In genomic region chr2:172339431-172340010, GRCh38 we compare ENCODE assay signal across 9 cellular contexts.
A peak's percentile ranks its signal among the peaks of the same experiment; 100 is the strongest.
DNase-seq lines count a peak whose midpoint lies in the region; ATAC-seq, FAIRE-seq and TF ChIP-seq lines count a peak whose summit lies in the region.
"Had no signal": no experiment of that assay in that cellular context is flagged by ENCODE, and none has a peak within 500 bp of the region (broad histone marks: within the 10 kb centered on the region; RNA-seq: fewer than 3 reads in every experiment).

No MANE protein-coding gene starts in this region.

- H3K4me1 ChIP-seq in kidney (ENCODE audit: control insufficient read depth in 1 of 2, insufficient read depth in 1 of 2, low read depth in 1 of 2, low read length in 2 of 2) (peaks cover 9 to 16% of the 10 kb centered on the region in 2 donors), transverse colon (peaks cover 22 to 72% (median 48%) of the 10 kb centered on the region in 4 donors)

- TF ChIP-seq CTCF in kidney (IDR thresholded peaks at IDR 0.05; ENCODE audit: borderline replicate concordance, extremely low read depth, insufficient read depth): peak; percentile 29
- TF ChIP-seq CTCF in transverse colon (IDR thresholded peaks at IDR 0.05): no peak

- no peak for FAIRE-seq in kidney (lab: Jason Lieb, UNC)

- no peak for TF ChIP-seq EP300 in transverse colon (IDR thresholded peaks at IDR 0.05; ENCODE audit: low read depth)

- in situ Hi-C loops in transverse colon (cut with MboI; ENCODE audit: low pct_ligation_motif_present in 1 of 4, low pct_unique_long_range_greater_than_20kb in 1 of 4, low sequenced_read_pairs in 3 of 4): loop anchor here in 1 of 4 donors (10.0 kb wide), 1 partner anchor 115 kb away; no protein-coding TSS in a partner anchor

- H3K36me3 Mint-ChIP-seq in activated CD4-positive, alpha-beta memory T cell treated with anti-CD3 and anti-CD28 coated beads for 36 hours: peaks cover 3% of the 10 kb centered on the region

- 17 to 23% methylated on average over 2 to 6 of the region's 6 CpGs for WGBS in transverse colon (ENCODE audit: low coverage in 1 of 2), 2 donors

- no peak for TF ChIP-seq POLR2A in transverse colon (IDR thresholded peaks at IDR 0.05)

- peak overlapping the region in 1 of 2 donors; percentile 29 for H3K4me3 ChIP-seq in kidney (ENCODE audit: low read length in 2 of 2)
- H3K4me3 ChIP-seq in transverse colon: no peak overlapping the region

- ATAC-seq in HG03469 (IDR thresholded peaks at IDR 0.05; ENCODE audit: unreplicated experiment): no peak
- no peak for ATAC-seq in GM18870 (IDR thresholded peaks at IDR 0.05; ENCODE audit: unreplicated experiment)
- ATAC-seq in HG02678 (IDR thresholded peaks at IDR 0.05; ENCODE audit: unreplicated experiment): no peak

- peaks cover 0 to 4% of the 10 kb centered on the region in 2 donors for H3K9me3 ChIP-seq in kidney (ENCODE audit: control insufficient read depth in 1 of 2, low read length in 2 of 2)
- peaks cover 0 to 4% of the 10 kb centered on the region in 2 donors for H3K9me3 ChIP-seq in transverse colon

- intact Hi-C loops in activated CD4-positive, alpha-beta memory T cell treated with anti-CD3 and anti-CD28 coated beads for 36 hours (cut with micrococcal nuclease): loop anchor here (10.0 kb wide), 1 partner anchor 125 kb away; no protein-coding TSS in a partner anchor
- intact Hi-C loops in kidney (cut with DNase I): no loop called here
- intact Hi-C loops in transverse colon (cut with DNase I; ENCODE audit: low total_unique reads): no loop called here

- H3K4me3 Mint-ChIP-seq in activated CD4-positive, alpha-beta memory T cell treated with anti-CD3 and anti-CD28 coated beads for 36 hours: peak overlapping the region; percentile 2

- H3K4me1 Mint-ChIP-seq in activated CD4-positive, alpha-beta memory T cell treated with anti-CD3 and anti-CD28 coated beads for 36 hours (ENCODE audit: low read depth): peaks cover 17% of the 10 kb centered on the region

- POLR2A ChIA-PET in activated CD4-positive, alpha-beta memory T cell treated with anti-CD3 and anti-CD28 coated beads for 36 hours (lab: Charles Lee): no interaction called here

- CTCF ChIA-PET in activated CD4-positive, alpha-beta memory T cell treated with anti-CD3 and anti-CD28 coated beads for 36 hours (lab: Charles Lee): interaction anchor here (1.0 to 2.2 kb wide), 3 partner anchors 10 to 127 kb away, joined by 3 to 13 read pairs (median 3); no protein-coding TSS in a partner anchor

- no peaks in the 10 kb centered on the region for H3K27me3 ChIP-seq in transverse colon

- H3K27ac Mint-ChIP-seq in activated CD4-positive, alpha-beta memory T cell treated with anti-CD3 and anti-CD28 coated beads for 36 hours: no peak overlapping the region

- peak overlapping the region in 1 of 2 donors; percentile 9 for H3K9ac ChIP-seq in kidney (ENCODE audit: low read length in 2 of 2)

- H3K27me3 Mint-ChIP-seq in activated CD4-positive, alpha-beta memory T cell treated with anti-CD3 and anti-CD28 coated beads for 36 hours: no peaks in the 10 kb centered on the region

- H3K36me3 ChIP-seq in kidney (ENCODE audit: control insufficient read depth in 1 of 2, insufficient read depth in 2 of 2, low read length in 2 of 2) (no peaks in the 10 kb centered on the region), transverse colon (no peaks in the 10 kb centered on the region)

- H3K9me3 Mint-ChIP-seq in activated CD4-positive, alpha-beta memory T cell treated with anti-CD3 and anti-CD28 coated beads for 36 hours: peaks cover 12% of the 10 kb centered on the region

- peak; percentile 7 for DNase-seq in stimulated activated CD4-positive, alpha-beta T cell treated with anti-CD3 and anti-CD28 coated beads, Interleukin-1b, Interleukin-23, amount 100 ng/mL, for 48 hours
- DNase-seq in stimulated activated CD4-positive, alpha-beta T cell treated with anti-CD3 and anti-CD28 coated beads, Interleukin-2, amount 100 ng/mL, for 48 hours: no peak
- DNase-seq in activated CD4-positive, alpha-beta memory T cell treated with anti-CD3 and anti-CD28 coated beads for 36 hours: no peak
- no peak for DNase-seq in kidney
- DNase-seq in transverse colon: no peak
- DNase-seq: SIG-M5 had no signal

- H3K27ac ChIP-seq in kidney (ENCODE audit: low read depth in 2 of 2, low read length in 2 of 2): peak overlapping the region; percentile 14 to 33
- peak overlapping the region; percentile 76 to 88 (median 84) for H3K27ac ChIP-seq in transverse colon
